ENCODE assay signal across 30 cellular contexts in genomic region chr20:61917459-61917858, GRCh38.
"Had no signal": no experiment of that assay in that cellular context is flagged by ENCODE, and none has a peak within 500 bp of the region (broad histone marks: within the 10 kb centered on the region; RNA-seq: fewer than 3 reads in every experiment).

No MANE protein-coding gene starts in this region.

- H3K4me3 ChIP-seq: adrenal gland, body of pancreas, colonic mucosa, esophagus squamous epithelium, gastroesophageal sphincter had no signal

- H3K36me3 ChIP-seq: adrenal gland, colonic mucosa, esophagus squamous epithelium, gastroesophageal sphincter had no signal

- H3K4me1 ChIP-seq: adrenal gland, body of pancreas, colonic mucosa, esophagus squamous epithelium, gastroesophageal sphincter had no signal

- H3K27me3 ChIP-seq: adrenal gland, body of pancreas, colonic mucosa had no signal

- ATAC-seq: activated CD4-positive, alpha-beta T cell treated with anti-CD3 and anti-CD28 coated beads for 36 hours; activated CD8-positive, alpha-beta memory T cell treated with anti-CD3 and anti-CD28 coated beads, Interleukin-2, amount 10 ng/mL, durations not matched to agents 7 days and 5 days; activated CD8-positive, alpha-beta T cell treated with anti-CD3 and anti-CD28 coated beads, Interleukin-2, amount 10 ng/mL, durations not matched to agents 7 days and 5 days; activated naive CD8-positive, alpha-beta T cell treated with anti-CD3 and anti-CD28 coated beads, Interleukin-2, amount 50 U/mL, for 24 hours; body of pancreas; gastroesophageal sphincter had no signal

- DNase-seq: activated CD4-positive, alpha-beta memory T cell treated with anti-CD3 and anti-CD28 coated beads for 36 hours; activated CD4-positive, alpha-beta T cell treated with anti-CD3 and anti-CD28 coated beads for 36 hours; activated CD4-positive, alpha-beta T cell treated with anti-CD3 and anti-CD28 coated beads, Interleukin-2, amount 10 ng/mL, durations not matched to agents 24 days and 14 days; activated CD4-positive, CD25-positive, alpha-beta regulatory T cell; activated CD4-positive, CD25-positive, alpha-beta regulatory T cell treated with anti-CD3 and anti-CD28 coated beads, Interleukin-2, amount 50 U/mL, for 72 hours; activated CD8-positive, alpha-beta memory T cell treated with anti-CD3 and anti-CD28 coated beads, Interleukin-2, amount 10 ng/mL, durations not matched to agents 7 days and 5 days; activated CD8-positive, alpha-beta memory T cell treated with anti-CD3 and anti-CD28 coated beads, Interleukin-2, amount 50 U/mL, for 4 hours; activated CD8-positive, alpha-beta T cell treated with anti-CD3 and anti-CD28 coated beads, Interleukin-2, amount 10 ng/mL, durations not matched to agents 7 days and 5 days; activated effector memory CD4-positive, alpha-beta T cell treated with anti-CD3 and anti-CD28 coated beads, Interleukin-2, amount 50 U/mL, for 16 hours; activated naive CD4-positive, alpha-beta T cell treated with anti-CD3 and anti-CD28 coated beads for 36 hours; activated naive CD8-positive, alpha-beta T cell treated with anti-CD3 and anti-CD28 coated beads for 36 hours; activated naive CD8-positive, alpha-beta T cell treated with anti-CD3 and anti-CD28 coated beads, Interleukin-2, amount 50 U/mL, for 24 hours; activated T-cell treated with anti-CD3 and anti-CD28 coated beads, Interleukin-2, amount 50 U/mL, for 1 hour; activated T-cell treated with anti-CD3 and anti-CD28 coated beads, Interleukin-2, amount 50 U/mL, for 48 hours; adrenal gland; amygdala; aorta; body of pancreas; central memory CD4-positive, alpha-beta T cell; cerebellar nuclear complex; colonic mucosa; effector CD8-positive, alpha-beta T cell; esophagus squamous epithelium; foreskin melanocyte; head of caudate nucleus; T-helper 2 cell had no signal

- H3K27ac ChIP-seq: adrenal gland, body of pancreas, colonic mucosa, epithelial cell of prostate, esophagus squamous epithelium, gastroesophageal sphincter had no signal

- H3K9me3 ChIP-seq: adrenal gland, body of pancreas, colonic mucosa, esophagus squamous epithelium, gastroesophageal sphincter had no signal

- FAIRE-seq: endometrium, endothelial cell of umbilical vein had no signal
